In the genomic region with DNA sequence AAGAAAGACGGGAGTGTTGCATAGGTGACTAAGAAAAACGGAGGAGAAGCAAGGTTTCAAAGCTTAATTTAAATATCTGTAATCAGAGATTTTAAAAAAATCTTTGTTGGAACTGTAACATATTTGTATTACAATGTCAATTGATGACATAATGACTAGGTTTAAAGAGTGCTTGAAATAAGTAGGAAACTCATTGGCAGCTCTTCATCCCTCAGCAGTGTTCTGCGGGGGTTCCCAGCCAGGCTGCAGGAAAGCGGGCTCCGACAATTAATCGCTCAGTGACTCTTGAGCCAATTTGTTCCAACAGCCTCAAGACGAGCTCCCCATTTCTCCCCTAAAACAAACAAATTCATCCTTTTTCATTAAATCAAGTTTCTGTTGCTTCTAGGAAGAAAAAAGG, we compare ENCODE assay signal across 23 cellular contexts. TPM values are rescaled to one million over a fixed set of nuclear protein-coding genes. Genes with fewer than 3 reads are reported as not detected.
DNase-seq lines count a peak whose midpoint lies in the region; ATAC-seq and TF ChIP-seq lines count a peak whose summit lies in the region.
"Had no signal": no experiment of that assay in that cellular context is flagged by ENCODE, and none has a peak within 500 bp of the region (broad histone marks: within the 10 kb centered on the region; RNA-seq: fewer than 3 reads in every experiment).

No MANE protein-coding gene starts in this region.

- H3K36me3 Mint-ChIP-seq in stimulated activated effector memory CD8-positive, alpha-beta T cell treated with anti-CD3 and anti-CD28 coated beads, Interleukin-12 subunit alpha, Interleukin-12 subunit beta, amount 100 ng/mL, for 72 hours: no peaks in the 10 kb centered on the region
- H3K36me3 Mint-ChIP-seq: CD14-positive monocyte had no signal

- no peak overlapping the region for H3K4me3 Mint-ChIP-seq in stimulated activated effector memory CD8-positive, alpha-beta T cell treated with anti-CD3 and anti-CD28 coated beads, Interleukin-12 subunit alpha, Interleukin-12 subunit beta, amount 100 ng/mL, for 72 hours
- H3K4me3 Mint-ChIP-seq: CD14-positive monocyte had no signal

- no peak for TF ChIP-seq POLR2A in gastroesophageal sphincter (IDR thresholded peaks at IDR 0.05)
- TF ChIP-seq POLR2A in sigmoid colon (IDR thresholded peaks at IDR 0.05): no peak

- intact Hi-C loops in sigmoid colon (cut with DNase I): loop anchor here (10.0 kb wide), 1 partner anchor 94 kb away; no protein-coding TSS in a partner anchor

- peaks cover 0 to 14% (median 0%) of the 10 kb centered on the region in 3 donors for H3K9me3 ChIP-seq in gastroesophageal sphincter
- peaks cover 0 to 3% (median 0%) of the 10 kb centered on the region in 4 donors for H3K9me3 ChIP-seq in sigmoid colon
- H3K9me3 ChIP-seq: HAP-1, MG63, SK-N-SH had no signal

- no peaks in the 10 kb centered on the region for H3K4me1 Mint-ChIP-seq in stimulated activated effector memory CD8-positive, alpha-beta T cell treated with anti-CD3 and anti-CD28 coated beads, Interleukin-12 subunit alpha, Interleukin-12 subunit beta, amount 100 ng/mL, for 72 hours
- H3K4me1 Mint-ChIP-seq: CD14-positive monocyte had no signal

- H3K36me3 ChIP-seq in gastroesophageal sphincter (no peaks in the 10 kb centered on the region), sigmoid colon (no peaks in the 10 kb centered on the region)
- H3K36me3 ChIP-seq: HAP-1, MG63 had no signal

- H3K27ac ChIP-seq in gastroesophageal sphincter: peak overlapping the region; percentile 70 to 95 (median 82)
- H3K27ac ChIP-seq in sigmoid colon: peak overlapping the region; percentile 91 to 97 (median 97)
- H3K27ac ChIP-seq: 22Rv1, GM23248 had no signal

- WGBS in gastroesophageal sphincter (ENCODE audit: low coverage in 1 of 2), 2 donors: 46 to 75% methylated on average over 6 of the region's 7 CpGs
- 81 to 83% methylated on average over 7 of the region's 7 CpGs for WGBS in sigmoid colon, 2 donors

- ATAC-seq in gastroesophageal sphincter: no peak
- no peak for ATAC-seq in stimulated activated effector memory CD8-positive, alpha-beta T cell treated with anti-CD3 and anti-CD28 coated beads, Interleukin-12 subunit alpha, Interleukin-12 subunit beta, amount 100 ng/mL, for 72 hours

- H3K27me3 ChIP-seq in gastroesophageal sphincter (no peaks in the 10 kb centered on the region), sigmoid colon (no peaks in the 10 kb centered on the region)
- H3K27me3 ChIP-seq: MG63 had no signal

- TF ChIP-seq EP300 in gastroesophageal sphincter (IDR thresholded peaks at IDR 0.05): no peak
- no peak for TF ChIP-seq EP300 in sigmoid colon (IDR thresholded peaks at IDR 0.05)

- DNase-seq in DMS79 treated with DMSO at 0.1 percent for 48 hours (lab: John Stamatoyannopoulos, UW): peak; percentile 58
- DNase-seq in DMS79 (lab: John Stamatoyannopoulos, UW): no peak
- DNase-seq in NCI-H510A treated with DMSO at 0.1 percent for 48 hours (lab: John Stamatoyannopoulos, UW): peak; percentile 53
- no peak for DNase-seq in sigmoid colon
- DNase-seq in stimulated activated CD4-positive, alpha-beta T cell treated with anti-CD3 and anti-CD28 coated beads, Interleukin-2, amount 100 ng/mL, for 48 hours: no peak
- DNase-seq in stimulated activated effector memory CD8-positive, alpha-beta T cell treated with anti-CD3 and anti-CD28 coated beads, Interleukin-12 subunit alpha, Interleukin-12 subunit beta, amount 100 ng/mL, for 72 hours (ENCODE audit: low spot score in 2 of 2): no peak
- DNase-seq in C1 segment of cervical spinal cord (lab: John Stamatoyannopoulos, UW): no peak
- DNase-seq: AML-193, GF-D8, GM23248, IMR-90, MG63, NCI-H1048, NCI-H1694, NCI-H2171 treated with DMSO at 0.1 percent for 48 hours, NCI-H446, SHP77 treated with DMSO at 0.1 percent for 48 hours, SK-N-SH had no signal

- TF ChIP-seq CTCF in gastroesophageal sphincter (IDR thresholded peaks at IDR 0.05) (no peak), sigmoid colon (IDR thresholded peaks at IDR 0.05) (no peak)

- H3K4me1 ChIP-seq in gastroesophageal sphincter (peaks cover 8 to 76% (median 25%) of the 10 kb centered on the region in 3 donors), sigmoid colon (peaks cover 0 to 71% (median 65%) of the 10 kb centered on the region in 4 donors)
- H3K4me1 ChIP-seq: HAP-1 had no signal

- H3K9me3 Mint-ChIP-seq in stimulated activated effector memory CD8-positive, alpha-beta T cell treated with anti-CD3 and anti-CD28 coated beads, Interleukin-12 subunit alpha, Interleukin-12 subunit beta, amount 100 ng/mL, for 72 hours: no peaks in the 10 kb centered on the region

- H3K27ac Mint-ChIP-seq in stimulated activated effector memory CD8-positive, alpha-beta T cell treated with anti-CD3 and anti-CD28 coated beads, Interleukin-12 subunit alpha, Interleukin-12 subunit beta, amount 100 ng/mL, for 72 hours: no peak overlapping the region
- H3K27ac Mint-ChIP-seq: CD14-positive monocyte had no signal

- H3K4me3 ChIP-seq in gastroesophageal sphincter (no peak overlapping the region), sigmoid colon (no peak overlapping the region)
- H3K4me3 ChIP-seq: GM23248, HAP-1, MG63 had no signal

RNA-seq across cellular contexts. Expression of a gene that starts 22.6 kb away (rescaled TPM):
- 100 to 1,000 TPM in 1 of 4 donors, 10 to 100 TPM in 3; 57.1 to 165 (median 85.1) TPM for total RNA-seq in gastroesophageal sphincter
- total RNA-seq in sigmoid colon: 100 to 1,000 TPM in 2 of 4 donors, 10 to 100 TPM in 2; 48.5 to 153 (median 106) TPM
- polyA plus RNA-seq in sigmoid colon: 1 to 10 TPM in 2 of 3 donors, under 1 TPM in 1; 0.69 to 6.7 (median 1.2) TPM
- total RNA-seq: IMR-90, OCI-LY7 had no signal
- polyA plus RNA-seq: CD14-positive monocyte, IMR-90, SK-N-SH had no signal

Comparison
In these comparisons a context has a peak if more than half of its experiments do, and no peak if none do; other contexts are left out.
1. DNase-seq: peak in DMS79 treated with DMSO at 0.1 percent for 48 hours (single experiment) and NCI-H510A treated with DMSO at 0.1 percent for 48 hours (single experiment); none in DMS79 (single experiment), sigmoid colon (single experiment), stimulated activated CD4-positive, alpha-beta T cell treated with anti-CD3 and anti-CD28 coated beads, Interleukin-2, amount 100 ng/mL, for 48 hours (0 of 2), stimulated activated effector memory CD8-positive, alpha-beta T cell treated with anti-CD3 and anti-CD28 coated beads, Interleukin-12 subunit alpha, Interleukin-12 subunit beta, amount 100 ng/mL, for 72 hours (0 of 2) and C1 segment of cervical spinal cord (0 of 14).